Comparison of ENCODE assay signal across 12 cellular contexts in genomic region chr17:859461-860195, GRCh38.
DNase-seq lines count a peak whose midpoint lies in the region; ATAC-seq, FAIRE-seq and TF ChIP-seq lines count a peak whose summit lies in the region.
"Had no signal": no experiment of that assay in that cellular context is flagged by ENCODE, and none has a peak within 500 bp of the region (broad histone marks: within the 10 kb centered on the region; RNA-seq: fewer than 3 reads in every experiment).

No MANE protein-coding gene starts in this region.

- no peak overlapping the region for H2AFZ ChIP-seq in H1 (ENCODE audit: low read length)

- DNase-seq in LHCN-M2 (ENCODE audit: low read depth) (peak; percentile 75), H1 (ENCODE audit: low read depth in 1 of 2, low spot score in 2 of 2) (no peak), lung microvascular endothelial cell (ENCODE audit: low read depth in 2 of 2) (peak; percentile 49 to 57), NCI-H526 (lab: John Stamatoyannopoulos, UW) (no peak), HuH-7 (ENCODE audit: low spot score) (no peak)
- DNase-seq: activated T-cell treated with anti-CD3 and anti-CD28 coated beads, Interleukin-2, amount 50 U/mL, for 72 hours; naive B cell; NCI-H774; T-helper 9 cell had no signal

- no peaks in the 10 kb centered on the region; a peak in 1 of 7 replicates for H3K4me1 ChIP-seq in H1 (replicated peaks in 1 of 4; ENCODE audit: control insufficient read depth in 3 of 4, insufficient read depth in 4 of 4, low read length in 3 of 4)
- H3K4me1 ChIP-seq in subcutaneous abdominal adipose tissue (ENCODE audit: control insufficient read depth in 5 of 5, insufficient read depth in 5 of 5, low read length in 5 of 5), result peaks cover 2 to 13% (median 9%) of the 10 kb centered on the region in 5 donors

- no peaks in the 10 kb centered on the region for H3K23me2 ChIP-seq in H1 (ENCODE audit: low read depth, low read length)

- H2BK5ac ChIP-seq in H1 (ENCODE audit: low read depth, low read length), result no peak overlapping the region

- no peak overlapping the region for H3K14ac ChIP-seq in H1 (ENCODE audit: insufficient read length)

- H3K18ac ChIP-seq in H1 (ENCODE audit: extremely low read depth, low read length), result no peak overlapping the region

- no peak overlapping the region for H3K23ac ChIP-seq in H1 (ENCODE audit: insufficient read length)

- H2BK20ac ChIP-seq in H1 (ENCODE audit: low read length), result no peak overlapping the region

- TF ChIP-seq POLR2A in H1 (IDR thresholded peaks at IDR 0.05; ENCODE audit: control extremely low read depth in 1 of 2, low read depth in 2 of 2, low read length in 2 of 2), result no peak

- WGBS in H1 (ENCODE audit: extremely low coverage in 1 of 2, insufficient coverage in 1 of 2, insufficient read length in 1 of 2, insufficient replicate concordance in 2 of 2, low coverage in 1 of 2, low lambda C conversion rate in 2 of 2, missing lambda C conversion rate in 1 of 2), 2 experiments, result 86% methylated on average over 14 of the region's 14 CpGs; no CpG with 5 or more reads in 1 of the 2 experiments

- H3K4me2 ChIP-seq in H1 (ENCODE audit: insufficient read depth in 1 of 2, low read depth in 2 of 2, low read length in 2 of 2), result no peak overlapping the region

- H3K36me3 ChIP-seq in H1 (ENCODE audit: control insufficient read depth in 2 of 4, insufficient read depth in 4 of 4, low read length in 3 of 4) (peaks cover 0 to 5% (median 2%) of the 10 kb centered on the region in 4 experiments; a peak in 2 of 8 replicates), subcutaneous abdominal adipose tissue (ENCODE audit: control insufficient read depth in 5 of 5, insufficient read depth in 5 of 5, low read length in 5 of 5) (peaks cover 0 to 4% (median 0%) of the 10 kb centered on the region in 5 donors)

- no peak overlapping the region for H2AK5ac ChIP-seq in H1 (ENCODE audit: low read depth, low read length)

- CTCF ChIA-PET in H1 (lab: Charles Lee; ENCODE audit: partially characterized antibody), result interaction anchor here (1.1 to 2.2 kb wide), 2 partner anchors 15 to 20 kb away, joined by 3 to 5 read pairs; no protein-coding TSS in a partner anchor

- H2BK120ac ChIP-seq in H1 (replicated peaks; ENCODE audit: low read depth, low read length), result no peak overlapping the region

- no peak overlapping the region for H2BK12ac ChIP-seq in H1 (ENCODE audit: low read depth, low read length)

- TF ChIP-seq EP300 in H1 (IDR thresholded peaks at IDR 0.05; ENCODE audit: borderline replicate concordance in 1 of 2, low read depth in 2 of 2, low read length in 2 of 2), result no peak

- no peak overlapping the region for H3K56ac ChIP-seq in H1 (replicated peaks; ENCODE audit: insufficient read length, low read depth, low read length)

- TF ChIP-seq RAD21 in H1 (IDR thresholded peaks at IDR 0.05 in 1 of 2, conservative IDR thresholded peaks at IDR 0.05 in 1 of 2; ENCODE audit: low read depth in 2 of 2, low read length in 2 of 2), result no peak

- H3K27ac ChIP-seq in H1 (ENCODE audit: low read depth, low read length) (peak overlapping the region; percentile 19; the same call in 1 of the 2 replicates), subcutaneous abdominal adipose tissue (ENCODE audit: low read depth, low read length) (peak overlapping the region; percentile 45)

- H3K27me3 ChIP-seq in H1 (replicated peaks in 1 of 4; ENCODE audit: control insufficient read depth in 3 of 4, extremely low read depth in 1 of 4, insufficient read depth in 3 of 4, low read length in 3 of 4) (no peaks in the 10 kb centered on the region), subcutaneous abdominal adipose tissue (ENCODE audit: control insufficient read depth in 5 of 5, insufficient read depth in 4 of 5, low read length in 5 of 5) (peaks cover 0 to 6% (median 0%) of the 10 kb centered on the region in 5 donors)

- no peak overlapping the region; a peak in 1 of 8 replicates for H3K4me3 ChIP-seq in H1 (ENCODE audit: extremely low read depth in 1 of 4, insufficient read depth in 2 of 4, low read depth in 3 of 4, low read length in 4 of 4)
- H3K4me3 ChIP-seq in subcutaneous abdominal adipose tissue (ENCODE audit: low read depth in 1 of 5, low read length in 5 of 5), result no peak overlapping the region

- H4K5ac ChIP-seq in H1 (ENCODE audit: insufficient read length, low read depth, low read length), result no peak overlapping the region

- H2BK15ac ChIP-seq in H1 (ENCODE audit: low read length), result no peak overlapping the region

- no peak for TF ChIP-seq CTCF in H1 (IDR thresholded peaks at IDR 0.05; ENCODE audit: control extremely low read depth in 1 of 3, insufficient read depth in 1 of 3, low read depth in 1 of 3, low read length in 3 of 3)

- H4K91ac ChIP-seq in H1 (replicated peaks; ENCODE audit: insufficient read length, low read length), result no peak overlapping the region

- H3K4ac ChIP-seq in H1 (replicated peaks; ENCODE audit: insufficient read length, low read depth, low read length), result no peak overlapping the region

- no peak overlapping the region for H4K8ac ChIP-seq in H1 (ENCODE audit: extremely low read depth, insufficient read depth, low read length)

- POLR2A ChIA-PET in H1 (lab: Charles Lee; ENCODE audit: partially characterized antibody), result interaction anchor here (1.1 to 1.7 kb wide), 2 partner anchors 13 to 23 kb away, joined by 3 to 4 read pairs; no protein-coding TSS in a partner anchor

- H3K9ac ChIP-seq in H1 (replicated peaks in 1 of 4; ENCODE audit: extremely low read depth in 1 of 4, low read depth in 3 of 4, low read length in 3 of 4), result peak overlapping the region in 1 of 4 experiments; percentile 13; a peak in 1 of 7 replicates
- H3K9ac ChIP-seq in subcutaneous abdominal adipose tissue (ENCODE audit: low read length in 5 of 5), result no peak overlapping the region

- peaks cover 0 to 23% of the 10 kb centered on the region in 2 experiments; a peak in 1 of 4 replicates for H3K79me2 ChIP-seq in H1 (ENCODE audit: control insufficient read depth in 1 of 2, insufficient read depth in 2 of 2, low read length in 2 of 2)

- FAIRE-seq in H1 (lab: Jason Lieb, UNC), result no peak

- H3K79me1 ChIP-seq in H1 (ENCODE audit: low read depth, low read length), result peaks cover 4% of the 10 kb centered on the region; the same call in 1 of the 2 replicates

- H3K9me3 ChIP-seq in H1 (ENCODE audit: insufficient read depth in 2 of 2, low read depth in 1 of 2, low read length in 1 of 2) (no peaks in the 10 kb centered on the region), subcutaneous abdominal adipose tissue (ENCODE audit: control insufficient read depth in 5 of 5, low read length in 5 of 5) (no peaks in the 10 kb centered on the region)

- peaks cover 5 to 6% of the 10 kb centered on the region in 2 experiments for H4K20me1 ChIP-seq in H1 (replicated peaks in 1 of 2; ENCODE audit: control insufficient read depth in 1 of 2, insufficient read depth in 2 of 2, low read length in 2 of 2)

- no peak for ATAC-seq in HG03139 (IDR thresholded peaks at IDR 0.05; ENCODE audit: unreplicated experiment)
- ATAC-seq in SK-N-SH treated with all-trans-retinoic acid at 6 μM for 48 hours, result no peak; the same call in 2 of the 3 replicates
- ATAC-seq: activated T-cell treated with anti-CD3 and anti-CD28 coated beads, Interleukin-2, amount 50 U/mL, for 72 hours had no signal

TF ChIP-seq in H1, 55 proteins besides CTCF, POLR2A, EP300 and RAD21:
- TF ChIP-seq CBX5 (IDR thresholded peaks at IDR 0.05; ENCODE audit: low read depth, low read length), result no peak
- TF ChIP-seq SRF (IDR thresholded peaks at IDR 0.05; ENCODE audit: low read depth, low read length), result no peak

TF ChIP-seq in SK-N-SH treated with all-trans-retinoic acid at 6 μM for 48 hours, 23 proteins besides CTCF, POLR2A, EP300 and RAD21 (continues in another document):
- TF ChIP-seq ZFP3 (CRISPR knock-in tag; IDR thresholded peaks at IDR 0.05) (no peak), ARNTL (CRISPR knock-in tag; IDR thresholded peaks at IDR 0.05; ENCODE audit: borderline replicate concordance, low read depth) (no peak), TCF4 (CRISPR knock-in tag; IDR thresholded peaks at IDR 0.05; ENCODE audit: borderline replicate concordance) (no peak), ESRRG (CRISPR knock-in tag; IDR thresholded peaks at IDR 0.05) (no peak), TSHZ2 (CRISPR knock-in tag; IDR thresholded peaks at IDR 0.05) (no peak), ISL1 (CRISPR knock-in tag; IDR thresholded peaks at IDR 0.05) (no peak), SNAI2 (CRISPR knock-in tag; IDR thresholded peaks at IDR 0.05) (no peak), CSDC2 (CRISPR knock-in tag; IDR thresholded peaks at IDR 0.05) (no peak)

Comparison
In these comparisons a context has a peak if more than half of its experiments do, and no peak if none do; other contexts are left out.
1. DNase-seq: peak in LHCN-M2 (single experiment) and lung microvascular endothelial cell (2 of 2); none in H1 (0 of 2), NCI-H526 (0 of 2) and HuH-7 (single experiment).